In genomic region chr20:50719328-50719727, GRCh38 we compare ENCODE assay signal across 24 cellular contexts. TPM values are rescaled to one million over a fixed set of nuclear protein-coding genes. Genes with fewer than 3 reads are reported as not detected.
"Had no signal": no experiment of that assay in that cellular context is flagged by ENCODE, and none has a peak within 500 bp of the region (broad histone marks: within the 10 kb centered on the region; RNA-seq: fewer than 3 reads in every experiment).

No MANE protein-coding gene starts in this region.

- H3K27me3 ChIP-seq: brain microvascular endothelial cell had no signal

- H3K36me3 ChIP-seq: brain microvascular endothelial cell, WERI-Rb-1 had no signal

- H3K27ac ChIP-seq: brain microvascular endothelial cell, dorsolateral prefrontal cortex, WERI-Rb-1 had no signal

- H3K4me3 ChIP-seq: coronary artery, dorsolateral prefrontal cortex had no signal

- ATAC-seq: activated CD4-positive, CD25-positive, alpha-beta regulatory T cell treated with anti-CD3 and anti-CD28 coated beads, Interleukin-2, amount 50 U/mL, for 24 hours; activated CD8-positive, alpha-beta T cell treated with anti-CD3 and anti-CD28 coated beads for 36 hours; activated naive CD4-positive, alpha-beta T cell treated with anti-CD3 and anti-CD28 coated beads, Interleukin-2, amount 50 U/mL, for 72 hours; activated T-cell treated with anti-CD3 and anti-CD28 coated beads, Interleukin-2, amount 50 U/mL, for 4 hours; esophagus mucosa; T-helper 17 cell had no signal

- DNase-seq: activated B cell treated with CpG ODN at 0.5 μM for 24 hours; activated CD4-positive, alpha-beta T cell treated with anti-CD3 and anti-CD28 coated beads for 48 hours; activated CD4-positive, alpha-beta T cell treated with anti-CD3 and anti-CD28 coated beads, Interleukin-2, amount 50 U/mL, for 1 hour; activated CD4-positive, alpha-beta T cell treated with anti-CD3 and anti-CD28 coated beads, Interleukin-2, amount 50 U/mL, for 48 hours; activated CD8-positive, alpha-beta memory T cell treated with anti-CD3 and anti-CD28 coated beads for 24 hours; activated CD8-positive, alpha-beta T cell treated with anti-CD3 and anti-CD28 coated beads for 36 hours; activated effector memory CD4-positive, alpha-beta T cell treated with anti-CD3 and anti-CD28 coated beads, Interleukin-2, amount 50 U/mL, for 16 hours; activated naive CD4-positive, alpha-beta T cell treated with anti-CD3 and anti-CD28 coated beads, Interleukin-2, amount 10 ng/mL, durations not matched to agents 7 days and 5 days; activated naive CD8-positive, alpha-beta T cell treated with anti-CD3 and anti-CD28 coated beads, Interleukin-2, amount 10 ng/mL, durations not matched to agents 7 days and 5 days; activated T-cell treated with anti-CD3 and anti-CD28 coated beads, Interleukin-2, amount 50 U/mL, for 4 hours; brain microvascular endothelial cell; effector memory CD4-positive, alpha-beta T cell; endodermal cell; foreskin fibroblast; T-helper 1 cell; T-helper 17 cell; T1000; WERI-Rb-1 had no signal

RNA-seq across cellular contexts. Expression of gene RIPOR3, which starts 28.0 kb away (rescaled TPM):
- total RNA-seq: activated B cell treated with CpG ODN at 0.5 μM for 24 hours; activated CD8-positive, alpha-beta T cell treated with anti-CD3 and anti-CD28 coated beads for 36 hours; activated naive CD8-positive, alpha-beta T cell treated with anti-CD3 and anti-CD28 coated beads, Interleukin-2, amount 10 ng/mL, durations not matched to agents 7 days and 5 days; activated T-helper 2 cell treated with anti-CD3 and anti-CD28 coated beads, Interferon-gamma antibody, Interleukin-2, Interleukin-4, amounts not matched to agents 10 μg/mL and 5 μg/mL and 100 μg/mL, durations not matched to agents 14 hours and 24 hours and 36 hours had no signal
